In the genomic region with DNA sequence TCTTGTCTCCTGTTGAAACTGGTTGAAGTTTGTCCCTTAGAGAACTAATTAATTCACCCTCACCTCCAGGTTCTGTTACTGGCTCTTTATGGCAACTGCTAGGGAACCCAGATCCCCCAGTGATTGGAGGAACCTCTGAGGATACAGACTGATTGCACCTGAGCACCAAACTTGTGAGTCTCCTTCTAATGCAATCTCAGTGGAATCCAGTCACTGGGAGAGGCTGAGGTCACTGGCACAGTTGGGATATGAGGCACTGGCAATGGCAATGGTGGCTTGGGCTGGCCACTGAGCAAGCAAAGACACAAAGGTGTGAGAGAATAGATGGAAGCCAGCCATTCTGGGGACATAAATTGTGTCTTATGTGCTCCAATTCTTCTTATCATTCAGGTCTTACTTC, we compare ENCODE assay signal across 25 cellular contexts. TPM values are rescaled to one million over a fixed set of nuclear protein-coding genes. Genes with fewer than 3 reads are reported as not detected.
"Had no signal": no experiment of that assay in that cellular context is flagged by ENCODE, and none has a peak within 500 bp of the region (broad histone marks: within the 10 kb centered on the region; RNA-seq: fewer than 3 reads in every experiment).

No MANE protein-coding gene starts in this region.

- H3K9ac ChIP-seq: neural progenitor cell had no signal

- H3K4me3 Mint-ChIP-seq: naive thymus-derived CD4-positive, alpha-beta T cell; nephron; neural progenitor cell; stimulated activated naive B cell treated with anti-CD40 and anti-IgM and Interleukin-4, amounts not matched to agents 10 μg/mL and 1 μg/mL and 100 μg/mL, for 72 hours; stimulated activated naive CD8-positive, alpha-beta T cell treated with anti-CD3 and anti-CD28 coated beads, Interleukin-15, Interleukin-2, amounts not matched to agents 100 ng/mL and 50 ng/mL, for 24 hours had no signal

- H3K27ac Mint-ChIP-seq: naive thymus-derived CD4-positive, alpha-beta T cell; nephron; neural progenitor cell; stimulated activated naive B cell treated with anti-CD40 and anti-IgM and Interleukin-4, amounts not matched to agents 10 μg/mL and 1 μg/mL and 100 μg/mL, for 72 hours; stimulated activated naive CD8-positive, alpha-beta T cell treated with anti-CD3 and anti-CD28 coated beads, Interleukin-15, Interleukin-2, amounts not matched to agents 100 ng/mL and 50 ng/mL, for 24 hours had no signal

- H3K9me3 ChIP-seq: esophagus muscularis mucosa, gastroesophageal sphincter, heart left ventricle, psoas muscle, suprapubic skin, transverse colon had no signal

- H3K79me2 ChIP-seq: hepatocyte had no signal

- DNase-seq: cerebellar nuclear complex; dorsolateral prefrontal cortex; effector CD4-positive, alpha-beta T cell; heart left ventricle; kidney; mesendoderm; midbrain; naive thymus-derived CD4-positive, alpha-beta T cell; psoas muscle; right cardiac atrium; stimulated activated CD4-positive, alpha-beta T cell treated with anti-CD3 and anti-CD28 coated beads, Interleukin-15, amount 100 ng/mL, for 24 hours; stimulated activated CD4-positive, alpha-beta T cell treated with anti-CD3 and anti-CD28 coated beads, Interleukin-2, amount 100 ng/mL, for 48 hours; stimulated activated naive B cell treated with anti-CD40 and anti-IgM and Interleukin-4, amounts not matched to agents 10 μg/mL and 1 μg/mL and 100 μg/mL, for 72 hours; transverse colon had no signal

- H3K36me3 Mint-ChIP-seq: neural progenitor cell had no signal

- H3K9me3 Mint-ChIP-seq: nephron; neural progenitor cell; stimulated activated naive CD8-positive, alpha-beta T cell treated with anti-CD3 and anti-CD28 coated beads, Interleukin-15, Interleukin-2, amounts not matched to agents 100 ng/mL and 50 ng/mL, for 24 hours had no signal

- H3K4me1 ChIP-seq: foreskin keratinocyte, neural progenitor cell, psoas muscle had no signal

- H3K4me2 ChIP-seq: hepatocyte, neural progenitor cell had no signal

- H3K27me3 ChIP-seq: dorsolateral prefrontal cortex had no signal

- ATAC-seq: foreskin keratinocyte; gastroesophageal sphincter; heart left ventricle; left lobe of liver; naive thymus-derived CD4-positive, alpha-beta T cell; psoas muscle; right cardiac atrium; stimulated activated naive B cell treated with anti-CD40 and anti-IgM and Interleukin-4, amounts not matched to agents 10 μg/mL and 1 μg/mL and 100 μg/mL, for 72 hours had no signal

- FAIRE-seq: colon, kidney had no signal

- H3K36me3 ChIP-seq: esophagus muscularis mucosa, neural progenitor cell, suprapubic skin, transverse colon had no signal

- H3K27ac ChIP-seq: dorsolateral prefrontal cortex, esophagus muscularis mucosa, foreskin keratinocyte, gastroesophageal sphincter, heart left ventricle, hepatocyte, neural progenitor cell, psoas muscle, skin epidermis, suprapubic skin, transverse colon had no signal

- H3K4me1 Mint-ChIP-seq: nephron had no signal

- H3K4me3 ChIP-seq: dorsolateral prefrontal cortex, esophagus muscularis mucosa, gastroesophageal sphincter, heart left ventricle, hepatocyte, neural progenitor cell, psoas muscle, skin epidermis, suprapubic skin, transverse colon had no signal

- H2AFZ ChIP-seq: hepatocyte, neural progenitor cell had no signal

RNA-seq across cellular contexts. Expression of a gene that starts 5.3 kb away (rescaled TPM):
- total RNA-seq: foreskin keratinocyte had no signal
- polyA plus RNA-seq: foreskin keratinocyte; naive thymus-derived CD4-positive, alpha-beta T cell had no signal
